In genomic region chr9:76321185-76321828, GRCh38 we compare ENCODE assay signal across 12 cellular contexts.
DNase-seq lines count a peak whose midpoint lies in the region; ATAC-seq and TF ChIP-seq lines count a peak whose summit lies in the region.
"Had no signal": no experiment of that assay in that cellular context is flagged by ENCODE, and none has a peak within 500 bp of the region (broad histone marks: within the 10 kb centered on the region; RNA-seq: fewer than 3 reads in every experiment).

No MANE protein-coding gene starts in this region.

- TF ChIP-seq CTCF in fibroblast of lung (conservative IDR thresholded peaks at IDR 0.05 in 1 of 2, IDR thresholded peaks at IDR 0.05 in 1 of 2; ENCODE audit: low read depth in 1 of 2, low read length in 2 of 2) (no peak), osteoblast (IDR thresholded peaks at IDR 0.05; ENCODE audit: extremely low read depth, low read depth, low read length) (no peak), heart left ventricle (IDR thresholded peaks at IDR 0.05) (no peak)

- H3K27ac ChIP-seq in fibroblast of lung (ENCODE audit: insufficient read depth, low read length) (no peak overlapping the region), osteoblast (ENCODE audit: low read depth, low read length) (no peak overlapping the region), heart left ventricle (no peak overlapping the region)

- intact Hi-C loops in left ventricle myocardium superior (cut with micrococcal nuclease) (no loop called here), heart left ventricle (cut with DNase I) (no loop called here)

- no peaks in the 10 kb centered on the region for H3K79me2 ChIP-seq in fibroblast of lung (ENCODE audit: control insufficient read depth, insufficient read depth, low read length)
- no peaks in the 10 kb centered on the region for H3K79me2 ChIP-seq in osteoblast (ENCODE audit: insufficient read depth, low read length)

- H3K4me2 ChIP-seq in fibroblast of lung (ENCODE audit: extremely low read depth, insufficient read depth, low read length) (no peak overlapping the region), osteoblast (ENCODE audit: insufficient read depth, low read length) (peak overlapping the region; percentile 57)

- peak; percentile 81 for DNase-seq in Daoy (ENCODE audit: low read depth)
- DNase-seq in RPMI7951 (ENCODE audit: low read depth), result peak; percentile 43
- peak; percentile 65 to 93 for DNase-seq in fibroblast of lung (ENCODE audit: low read depth in 2 of 2)
- peak; percentile 95 for DNase-seq in osteoblast (ENCODE audit: insufficient read length, low spot score, missing footprints)
- no peak for DNase-seq in left ventricle myocardium superior
- DNase-seq in NCI-H510A (lab: John Stamatoyannopoulos, UW), result no peak
- DNase-seq in NCI-H345 treated with DMSO at 0.1 percent for 48 hours (lab: John Stamatoyannopoulos, UW; ENCODE audit: unreplicated experiment), result no peak
- no peak for DNase-seq in heart left ventricle
- DNase-seq: activated CD8-positive, alpha-beta memory T cell treated with anti-CD3 and anti-CD28 coated beads, Interleukin-2, amount 50 U/mL, for 4 hours; activated naive CD8-positive, alpha-beta T cell treated with anti-CD3 and anti-CD28 coated beads, Interleukin-2, amount 50 U/mL, for 24 hours; NCI-H187 had no signal

- H3K4me3 ChIP-seq in fibroblast of lung (replicated peaks in 1 of 4; ENCODE audit: control extremely low read depth in 1 of 4, insufficient read depth in 1 of 4, low read depth in 3 of 4, low read length in 4 of 4) (no peak overlapping the region), osteoblast (ENCODE audit: insufficient read depth, low read length) (no peak overlapping the region), heart left ventricle (no peak overlapping the region)

- no peaks in the 10 kb centered on the region for H3K27me3 ChIP-seq in fibroblast of lung (ENCODE audit: control insufficient read depth, insufficient read depth, low read length)
- no peaks in the 10 kb centered on the region for H3K27me3 ChIP-seq in osteoblast (ENCODE audit: insufficient read depth, low read length)
- no peaks in the 10 kb centered on the region for H3K27me3 ChIP-seq in heart left ventricle

- no peaks in the 10 kb centered on the region for H4K20me1 ChIP-seq in fibroblast of lung (ENCODE audit: control insufficient read depth, extremely low read depth, insufficient read depth, low read length)
- H4K20me1 ChIP-seq in osteoblast (ENCODE audit: insufficient read depth, low read length), result no peaks in the 10 kb centered on the region

- H3K36me3 ChIP-seq in fibroblast of lung (ENCODE audit: control insufficient read depth, insufficient read depth, low read length) (no peaks in the 10 kb centered on the region), osteoblast (ENCODE audit: insufficient read depth, low read length) (no peaks in the 10 kb centered on the region), heart left ventricle (no peaks in the 10 kb centered on the region)

- TF ChIP-seq POLR2A in heart left ventricle (IDR thresholded peaks at IDR 0.05), result no peak

- WGBS in heart left ventricle, 4 donors, result 59 to 63% (median 61%) methylated on average over 9 of the region's 9 CpGs

- H3K9me3 ChIP-seq in fibroblast of lung (ENCODE audit: control insufficient read depth, insufficient read depth, low read depth, low read length), result no peaks in the 10 kb centered on the region
- no peaks in the 10 kb centered on the region for H3K9me3 ChIP-seq in osteoblast (ENCODE audit: low read depth, low read length)
- H3K9me3 ChIP-seq in heart left ventricle, result no peaks in the 10 kb centered on the region

- H3K4me1 ChIP-seq in fibroblast of lung (ENCODE audit: control insufficient read depth, extremely low read depth, insufficient read depth, low read length), result no peaks in the 10 kb centered on the region
- peaks cover 4% of the 10 kb centered on the region for H3K4me1 ChIP-seq in osteoblast (ENCODE audit: insufficient read depth, low read length)
- H3K4me1 ChIP-seq in heart left ventricle, result no peaks in the 10 kb centered on the region

- H2AFZ ChIP-seq in fibroblast of lung (ENCODE audit: low read length) (no peak overlapping the region), osteoblast (ENCODE audit: low read length) (peak overlapping the region; percentile 76)

- no peak overlapping the region for H3K9ac ChIP-seq in fibroblast of lung (ENCODE audit: insufficient read depth, low read length)

- ATAC-seq in left ventricle myocardium superior, result no peak
- ATAC-seq in heart left ventricle, result no peak
- ATAC-seq: activated naive CD8-positive, alpha-beta T cell treated with anti-CD3 and anti-CD28 coated beads, Interleukin-2, amount 50 U/mL, for 24 hours; HepG2 had no signal

Comparison
In these comparisons a context has a peak if more than half of its experiments do, and no peak if none do; other contexts are left out.
1. DNase-seq: peak in Daoy (single experiment), RPMI7951 (single experiment), fibroblast of lung (2 of 2) and osteoblast (single experiment); none in left ventricle myocardium superior (single experiment), NCI-H510A (single experiment), NCI-H345 treated with DMSO at 0.1 percent for 48 hours (single experiment) and heart left ventricle (0 of 5).